Comparison of ENCODE assay signal across 8 cellular contexts in the genomic region with DNA sequence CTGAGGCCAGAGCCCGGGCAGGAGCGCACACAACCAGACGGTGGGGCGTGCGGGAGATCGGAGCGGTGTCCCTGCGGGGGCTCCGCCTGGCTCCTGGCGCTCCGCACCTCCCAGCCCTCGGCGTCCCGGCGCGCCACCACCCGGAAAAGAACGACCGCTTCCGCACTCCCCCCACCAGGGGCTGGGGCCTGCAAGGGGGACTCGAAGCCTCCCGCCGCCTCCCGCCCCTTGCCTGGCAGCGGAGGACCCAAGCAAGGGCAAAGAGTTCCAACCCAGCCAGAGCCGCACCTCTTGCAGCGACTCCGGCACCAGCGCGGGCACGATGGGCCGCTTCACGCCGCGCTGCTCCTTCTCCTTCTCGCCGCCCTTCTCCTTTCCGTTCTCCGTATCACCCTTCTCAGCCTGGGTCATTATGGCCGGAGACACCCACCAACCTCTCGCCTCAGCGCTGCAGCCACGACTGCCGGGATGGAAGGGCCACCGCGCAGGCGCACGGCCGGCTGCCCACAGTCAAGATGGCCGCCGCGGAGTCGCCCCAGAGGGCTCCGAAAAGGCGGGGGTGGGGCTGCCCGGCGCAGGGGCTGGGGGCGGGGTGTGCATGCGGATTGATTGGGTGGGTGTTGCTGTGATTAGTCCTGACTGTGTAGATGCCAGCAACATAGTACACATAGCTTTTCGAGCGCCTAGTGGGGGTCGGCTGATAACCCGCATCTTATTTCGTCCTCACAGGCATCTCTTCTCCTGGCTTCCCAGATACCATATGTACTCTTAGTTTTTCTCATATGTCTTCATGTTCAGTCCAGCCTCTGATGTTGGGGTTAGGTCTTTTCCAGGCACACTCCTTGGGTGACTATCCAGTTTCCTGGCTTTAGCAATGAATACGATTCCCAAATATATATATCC. TPM values are rescaled to one million over a fixed set of nuclear protein-coding genes. Genes with fewer than 3 reads are reported as not detected.
DNase-seq lines count a peak whose midpoint lies in the region; ATAC-seq and TF ChIP-seq lines count a peak whose summit lies in the region.

A gene with protein sequence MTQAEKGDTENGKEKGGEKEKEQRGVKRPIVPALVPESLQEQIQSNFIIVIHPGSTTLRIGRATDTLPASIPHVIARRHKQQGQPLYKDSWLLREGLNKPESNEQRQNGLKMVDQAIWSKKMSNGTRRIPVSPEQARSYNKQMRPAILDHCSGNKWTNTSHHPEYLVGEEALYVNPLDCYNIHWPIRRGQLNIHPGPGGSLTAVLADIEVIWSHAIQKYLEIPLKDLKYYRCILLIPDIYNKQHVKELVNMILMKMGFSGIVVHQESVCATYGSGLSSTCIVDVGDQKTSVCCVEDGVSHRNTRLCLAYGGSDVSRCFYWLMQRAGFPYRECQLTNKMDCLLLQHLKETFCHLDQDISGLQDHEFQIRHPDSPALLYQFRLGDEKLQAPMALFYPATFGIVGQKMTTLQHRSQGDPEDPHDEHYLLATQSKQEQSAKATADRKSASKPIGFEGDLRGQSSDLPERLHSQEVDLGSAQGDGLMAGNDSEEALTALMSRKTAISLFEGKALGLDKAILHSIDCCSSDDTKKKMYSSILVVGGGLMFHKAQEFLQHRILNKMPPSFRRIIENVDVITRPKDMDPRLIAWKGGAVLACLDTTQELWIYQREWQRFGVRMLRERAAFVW (minus strand): TSS at position 462 of the 903 bp plus-strand sequence. CDS start 51 bp downstream, at position 411.

- H3K9me3 Mint-ChIP-seq in activated naive CD4-positive, alpha-beta T cell treated with anti-CD3 and anti-CD28 coated beads, Interleukin-2, amount 50 U/mL, for 24 hours = no peaks in the 10 kb centered on the region

- ATAC-seq in SK-N-SH treated with all-trans-retinoic acid at 6 μM for 48 hours (peak; percentile 96), omental fat pad (ENCODE audit: low FRiP score) (peak; percentile 96)

- H3K36me3 Mint-ChIP-seq in activated naive CD4-positive, alpha-beta T cell treated with anti-CD3 and anti-CD28 coated beads, Interleukin-2, amount 50 U/mL, for 24 hours = peaks cover 13% of the 10 kb centered on the region

- peak within 1 kb of the TSS; percentile 96 for H3K27ac Mint-ChIP-seq in activated naive CD4-positive, alpha-beta T cell treated with anti-CD3 and anti-CD28 coated beads, Interleukin-2, amount 50 U/mL, for 24 hours

- H3K36me3 ChIP-seq in H7 (replicated peaks; ENCODE audit: control insufficient read depth, insufficient read depth, low read length) (peaks cover 20% of the 10 kb centered on the region), MG63 (peaks cover 23% of the 10 kb centered on the region)

- TF ChIP-seq CTCF in omental fat pad (IDR thresholded peaks at IDR 0.05) = no peak

- H3K4me3 ChIP-seq in H7 (ENCODE audit: insufficient read depth, low read depth, low read length) = peak within 1 kb of the TSS; percentile 74
- H3K4me3 ChIP-seq in MG63 = peak within 1 kb of the TSS; percentile 84

- no peaks in the 10 kb centered on the region for H3K27me3 Mint-ChIP-seq in activated naive CD4-positive, alpha-beta T cell treated with anti-CD3 and anti-CD28 coated beads, Interleukin-2, amount 50 U/mL, for 24 hours

- no peaks in the 10 kb centered on the region for H3K27me3 ChIP-seq in H7 (ENCODE audit: control insufficient read depth, insufficient read depth, low read length)
- H3K27me3 ChIP-seq in MG63 = no peaks in the 10 kb centered on the region

- peak within 1 kb of the TSS; percentile 96 for H3K4me3 Mint-ChIP-seq in activated naive CD4-positive, alpha-beta T cell treated with anti-CD3 and anti-CD28 coated beads, Interleukin-2, amount 50 U/mL, for 24 hours

- H3K9me3 ChIP-seq in MG63 = no peaks in the 10 kb centered on the region

- H3K27ac ChIP-seq in temporal lobe (ENCODE audit: low read depth, low read length) = peak within 1 kb of the TSS; percentile 77

- peaks cover 42% of the 10 kb centered on the region for H3K4me1 Mint-ChIP-seq in activated naive CD4-positive, alpha-beta T cell treated with anti-CD3 and anti-CD28 coated beads, Interleukin-2, amount 50 U/mL, for 24 hours

- DNase-seq in GF-D8 (lab: John Stamatoyannopoulos, UW) = peak; percentile 64
- peak; percentile 97 for DNase-seq in H7
- peak; percentile 73 for DNase-seq in MG63
- DNase-seq in glomerular visceral epithelial cell (ENCODE audit: extremely low spot score) = peak; percentile 85
- peak; percentile 48 for DNase-seq in omental fat pad (ENCODE audit: low spot score)

TF ChIP-seq in SK-N-SH treated with all-trans-retinoic acid at 6 μM for 48 hours, 23 proteins besides CTCF, POLR2A, EP300 and RAD21:
- TF ChIP-seq ZFP30 (CRISPR knock-in tag; IDR thresholded peaks at IDR 0.05) = no peak
- TF ChIP-seq, protein P1, sequence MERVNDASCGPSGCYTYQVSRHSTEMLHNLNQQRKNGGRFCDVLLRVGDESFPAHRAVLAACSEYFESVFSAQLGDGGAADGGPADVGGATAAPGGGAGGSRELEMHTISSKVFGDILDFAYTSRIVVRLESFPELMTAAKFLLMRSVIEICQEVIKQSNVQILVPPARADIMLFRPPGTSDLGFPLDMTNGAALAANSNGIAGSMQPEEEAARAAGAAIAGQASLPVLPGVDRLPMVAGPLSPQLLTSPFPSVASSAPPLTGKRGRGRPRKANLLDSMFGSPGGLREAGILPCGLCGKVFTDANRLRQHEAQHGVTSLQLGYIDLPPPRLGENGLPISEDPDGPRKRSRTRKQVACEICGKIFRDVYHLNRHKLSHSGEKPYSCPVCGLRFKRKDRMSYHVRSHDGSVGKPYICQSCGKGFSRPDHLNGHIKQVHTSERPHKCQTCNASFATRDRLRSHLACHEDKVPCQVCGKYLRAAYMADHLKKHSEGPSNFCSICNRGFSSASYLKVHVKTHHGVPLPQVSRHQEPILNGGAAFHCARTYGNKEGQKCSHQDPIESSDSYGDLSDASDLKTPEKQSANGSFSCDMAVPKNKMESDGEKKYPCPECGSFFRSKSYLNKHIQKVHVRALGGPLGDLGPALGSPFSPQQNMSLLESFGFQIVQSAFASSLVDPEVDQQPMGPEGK (CRISPR knock-in tag; IDR thresholded peaks at IDR 0.05; ENCODE audit: borderline replicate concordance) = peak; percentile 74; the same call in 1 of the 2 replicates
TF ChIP-seq in SK-N-SH treated with all-trans-retinoic acid at 6 μM for 48 hours: peak in this region for 1.

RNA-seq across cellular contexts. Expression of the gene that starts here (rescaled TPM):
- 21.2 and 27.6 TPM in 2 replicates for total RNA-seq in H7 (2014; rRNA removed; shearing (Covaris generic))
- 13.3 and 13.5 TPM in 2 replicates for total RNA-seq in MG63 (2014; rRNA removed; shearing (Covaris generic); ENCODE audit: low replicate concordance)
- 10 to 100 TPM; 16.7 to 22.1 (median 21.5) TPM for total RNA-seq in omental fat pad
- total RNA-seq in temporal lobe = 55.6 TPM

Comparison
In these comparisons a context has a peak if more than half of its experiments do, and no peak if none do; other contexts are left out.
1. Peak in every context shown above with its lines: DNase-seq, ATAC-seq, H3K4me3 ChIP-seq and H3K27ac ChIP-seq.